Comparison of ENCODE assay signal across 18 cellular contexts in genomic region chr18:60935046-60935445, GRCh38.
"Had no signal": no experiment of that assay in that cellular context is flagged by ENCODE, and none has a peak within 500 bp of the region (broad histone marks: within the 10 kb centered on the region; RNA-seq: fewer than 3 reads in every experiment).

No MANE protein-coding gene starts in this region.

- H3K27ac Mint-ChIP-seq: activated CD8-positive, alpha-beta T cell treated with anti-CD3 and anti-CD28 coated beads, Interleukin-2, amount 10 ng/mL, durations not matched to agents 7 days and 5 days; activated naive CD4-positive, alpha-beta T cell treated with anti-CD3 and anti-CD28 coated beads, Interleukin-2, amount 10 ng/mL, durations not matched to agents 7 days and 5 days; immature natural killer cell; natural killer cell; stimulated activated naive B cell treated with anti-CD40 and anti-IgM and Interleukin-4, amounts not matched to agents 10 μg/mL and 1 μg/mL and 100 μg/mL, for 72 hours had no signal

- H3K4me1 ChIP-seq: adrenal gland, breast epithelium, psoas muscle, right lobe of liver had no signal

- DNase-seq: activated CD4-positive, alpha-beta T cell treated with anti-CD3 and anti-CD28 coated beads for 48 hours; activated CD8-positive, alpha-beta T cell treated with anti-CD3 and anti-CD28 coated beads, Interleukin-2, amount 10 ng/mL, durations not matched to agents 7 days and 5 days; activated naive CD4-positive, alpha-beta T cell treated with anti-CD3 and anti-CD28 coated beads, Interleukin-2, amount 10 ng/mL, durations not matched to agents 7 days and 5 days; adrenal gland; esophagus squamous epithelium; immature natural killer cell; mammary epithelial cell; mucosa of descending colon; natural killer cell; occipital lobe; psoas muscle; right lobe of liver; spleen; stimulated activated CD4-positive, alpha-beta T cell treated with anti-CD3 and anti-CD28 coated beads, Interleukin-1b, Interleukin-23, amount 100 ng/mL, for 48 hours; stimulated activated naive B cell treated with anti-CD40 and anti-IgM and Interleukin-4, amounts not matched to agents 10 μg/mL and 1 μg/mL and 100 μg/mL, for 72 hours; T-helper 1 cell; WERI-Rb-1 had no signal

- H3K4me3 ChIP-seq: adrenal gland, breast epithelium, esophagus squamous epithelium, mucosa of descending colon, psoas muscle, right lobe of liver, spleen had no signal

- H3K9me3 ChIP-seq: adrenal gland, breast epithelium, esophagus squamous epithelium, mucosa of descending colon, psoas muscle, right lobe of liver had no signal

- H3K36me3 Mint-ChIP-seq: activated naive CD4-positive, alpha-beta T cell treated with anti-CD3 and anti-CD28 coated beads, Interleukin-2, amount 10 ng/mL, durations not matched to agents 7 days and 5 days; immature natural killer cell; natural killer cell; stimulated activated naive B cell treated with anti-CD40 and anti-IgM and Interleukin-4, amounts not matched to agents 10 μg/mL and 1 μg/mL and 100 μg/mL, for 72 hours had no signal

- H3K27me3 Mint-ChIP-seq: activated naive CD4-positive, alpha-beta T cell treated with anti-CD3 and anti-CD28 coated beads, Interleukin-2, amount 10 ng/mL, durations not matched to agents 7 days and 5 days; stimulated activated naive B cell treated with anti-CD40 and anti-IgM and Interleukin-4, amounts not matched to agents 10 μg/mL and 1 μg/mL and 100 μg/mL, for 72 hours had no signal

- ATAC-seq: activated CD8-positive, alpha-beta T cell treated with anti-CD3 and anti-CD28 coated beads, Interleukin-2, amount 10 ng/mL, durations not matched to agents 7 days and 5 days; mucosa of descending colon; natural killer cell; psoas muscle; right lobe of liver; stimulated activated naive B cell treated with anti-CD40 and anti-IgM and Interleukin-4, amounts not matched to agents 10 μg/mL and 1 μg/mL and 100 μg/mL, for 72 hours had no signal

- H3K4me3 Mint-ChIP-seq: activated CD8-positive, alpha-beta T cell treated with anti-CD3 and anti-CD28 coated beads, Interleukin-2, amount 10 ng/mL, durations not matched to agents 7 days and 5 days; activated naive CD4-positive, alpha-beta T cell treated with anti-CD3 and anti-CD28 coated beads, Interleukin-2, amount 10 ng/mL, durations not matched to agents 7 days and 5 days; immature natural killer cell; natural killer cell; stimulated activated naive B cell treated with anti-CD40 and anti-IgM and Interleukin-4, amounts not matched to agents 10 μg/mL and 1 μg/mL and 100 μg/mL, for 72 hours had no signal

- H3K36me3 ChIP-seq: breast epithelium, esophagus squamous epithelium, right lobe of liver, spleen, WERI-Rb-1 had no signal

- H3K27me3 ChIP-seq: adrenal gland, breast epithelium, esophagus squamous epithelium, right lobe of liver had no signal

- H3K4me1 Mint-ChIP-seq: activated naive CD4-positive, alpha-beta T cell treated with anti-CD3 and anti-CD28 coated beads, Interleukin-2, amount 10 ng/mL, durations not matched to agents 7 days and 5 days; immature natural killer cell; natural killer cell; stimulated activated naive B cell treated with anti-CD40 and anti-IgM and Interleukin-4, amounts not matched to agents 10 μg/mL and 1 μg/mL and 100 μg/mL, for 72 hours had no signal

- H3K27ac ChIP-seq: adrenal gland, breast epithelium, esophagus squamous epithelium, psoas muscle, right lobe of liver, spleen, WERI-Rb-1 had no signal
